Comparison of ENCODE assay signal across 1 cellular context in genomic region chr1:41515131-41515678, GRCh38.
TF ChIP-seq lines count a peak whose summit lies in the region.

No MANE protein-coding gene starts in this region.

TF ChIP-seq in WTC11, 78 proteins besides CTCF, POLR2A, EP300 and RAD21 (continued from another document):
- TF ChIP-seq, protein P1, sequence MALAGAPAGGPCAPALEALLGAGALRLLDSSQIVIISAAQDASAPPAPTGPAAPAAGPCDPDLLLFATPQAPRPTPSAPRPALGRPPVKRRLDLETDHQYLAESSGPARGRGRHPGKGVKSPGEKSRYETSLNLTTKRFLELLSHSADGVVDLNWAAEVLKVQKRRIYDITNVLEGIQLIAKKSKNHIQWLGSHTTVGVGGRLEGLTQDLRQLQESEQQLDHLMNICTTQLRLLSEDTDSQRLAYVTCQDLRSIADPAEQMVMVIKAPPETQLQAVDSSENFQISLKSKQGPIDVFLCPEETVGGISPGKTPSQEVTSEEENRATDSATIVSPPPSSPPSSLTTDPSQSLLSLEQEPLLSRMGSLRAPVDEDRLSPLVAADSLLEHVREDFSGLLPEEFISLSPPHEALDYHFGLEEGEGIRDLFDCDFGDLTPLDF (CRISPR knock-in tag; IDR thresholded peaks at IDR 0.05), result no peak
- TF ChIP-seq, protein P2, sequence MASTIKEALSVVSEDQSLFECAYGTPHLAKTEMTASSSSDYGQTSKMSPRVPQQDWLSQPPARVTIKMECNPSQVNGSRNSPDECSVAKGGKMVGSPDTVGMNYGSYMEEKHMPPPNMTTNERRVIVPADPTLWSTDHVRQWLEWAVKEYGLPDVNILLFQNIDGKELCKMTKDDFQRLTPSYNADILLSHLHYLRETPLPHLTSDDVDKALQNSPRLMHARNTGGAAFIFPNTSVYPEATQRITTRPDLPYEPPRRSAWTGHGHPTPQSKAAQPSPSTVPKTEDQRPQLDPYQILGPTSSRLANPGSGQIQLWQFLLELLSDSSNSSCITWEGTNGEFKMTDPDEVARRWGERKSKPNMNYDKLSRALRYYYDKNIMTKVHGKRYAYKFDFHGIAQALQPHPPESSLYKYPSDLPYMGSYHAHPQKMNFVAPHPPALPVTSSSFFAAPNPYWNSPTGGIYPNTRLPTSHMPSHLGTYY (CRISPR knock-in tag; IDR thresholded peaks at IDR 0.05), result no peak
